In the genomic region with DNA sequence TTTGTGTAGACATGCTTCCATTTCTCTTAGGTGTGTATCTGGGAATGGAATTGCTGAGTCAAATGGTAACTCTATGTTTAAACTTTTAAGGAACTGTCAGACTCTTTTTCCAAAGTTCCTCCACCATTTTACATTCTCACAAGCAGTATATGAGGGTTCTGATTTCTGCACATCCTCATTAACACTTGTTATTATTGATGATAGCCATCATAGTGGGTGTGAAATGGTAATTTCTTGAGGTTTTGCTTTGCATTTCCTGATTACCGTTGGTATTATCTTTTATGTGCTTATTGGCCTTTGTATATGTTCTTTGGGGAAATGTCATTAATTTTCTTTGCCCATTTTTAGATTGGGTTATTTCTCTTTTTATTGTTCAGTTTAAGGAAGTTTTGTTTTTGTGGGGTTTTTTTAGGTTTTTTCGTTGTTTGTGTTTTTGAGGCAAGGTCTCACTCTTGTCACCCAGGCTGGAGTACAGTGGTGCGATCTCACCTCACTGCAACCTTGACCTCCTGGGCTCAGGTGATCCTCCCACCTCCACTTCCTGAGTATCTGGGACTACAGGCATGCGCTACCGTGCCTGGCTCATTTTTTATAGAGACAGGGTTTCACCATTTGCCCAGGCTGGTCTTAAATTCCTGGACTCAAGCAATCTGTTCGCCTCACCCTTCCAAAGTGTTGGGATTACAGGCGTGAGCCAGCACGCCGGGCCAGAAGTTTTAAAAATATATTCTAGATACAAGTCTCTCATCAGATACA, we compare ENCODE assay signal across 23 cellular contexts. TPM values are rescaled to one million over a fixed set of nuclear protein-coding genes. Genes with fewer than 3 reads are reported as not detected.
DNase-seq lines count a peak whose midpoint lies in the region; ATAC-seq, FAIRE-seq and TF ChIP-seq lines count a peak whose summit lies in the region.
"Had no signal": no experiment of that assay in that cellular context is flagged by ENCODE, and none has a peak within 500 bp of the region (broad histone marks: within the 10 kb centered on the region; RNA-seq: fewer than 3 reads in every experiment).

No MANE protein-coding gene starts in this region.

- no peak; the same call in 2 of the 3 replicates for ATAC-seq in GM23338
- no peak for ATAC-seq in K562
- peak; percentile 42 for ATAC-seq in left colon
- no peak for ATAC-seq in HG03196 (IDR thresholded peaks at IDR 0.05; ENCODE audit: unreplicated experiment)
- ATAC-seq: GM12878 had no signal

- POLR2A ChIA-PET in CD4-positive, alpha-beta memory T cell (lab: Charles Lee; ENCODE audit: partially characterized antibody) = no interaction called here
- POLR2A ChIA-PET in K562 (lab: Yijun Ruan, JAX) = interaction anchor here (1.4 kb wide), 1 partner anchor 12 kb away, joined by 3 read pairs; no protein-coding TSS in a partner anchor

- FAIRE-seq in K562 (lab: Jason Lieb, UNC) = no peak
- FAIRE-seq: frontal cortex, GM12878 had no signal

- peaks cover 8% of the 10 kb centered on the region for H3K36me3 ChIP-seq in CD4-positive, alpha-beta memory T cell (ENCODE audit: insufficient read depth, low read length)
- H3K36me3 ChIP-seq in GM23338 (ENCODE audit: insufficient read depth) (peaks cover 4% of the 10 kb centered on the region), K562 (ENCODE audit: control insufficient read depth, insufficient read depth, low read length) (peaks cover 31% of the 10 kb centered on the region; the same call in 2 of the 3 replicates)

- peaks cover 38 to 58% (median 46%) of the 10 kb centered on the region in 4 donors for H3K4me1 Mint-ChIP-seq in CD4-positive, alpha-beta memory T cell
- H3K4me1 Mint-ChIP-seq in GM23338 = peaks cover 13% of the 10 kb centered on the region; the same call in 2 of the 3 replicates
- H3K4me1 Mint-ChIP-seq: brain had no signal

- H3K79me2 ChIP-seq in GM23338 (replicated peaks; ENCODE audit: insufficient read depth) (peaks cover 75% of the 10 kb centered on the region), K562 (ENCODE audit: control insufficient read depth, insufficient read depth, low read length) (peaks cover 6% of the 10 kb centered on the region; the same call in 2 of the 3 replicates)

- peaks cover 39% of the 10 kb centered on the region for H3K4me1 ChIP-seq in CD4-positive, alpha-beta memory T cell (ENCODE audit: insufficient read depth, low read length)
- peaks cover 10% of the 10 kb centered on the region; the same call in 1 of the 2 replicates for H3K4me1 ChIP-seq in GM23338 (ENCODE audit: insufficient read depth)
- peaks cover 0 to 4% of the 10 kb centered on the region in 2 experiments; a peak in 2 of 5 replicates for H3K4me1 ChIP-seq in K562 (replicated peaks in 1 of 2; ENCODE audit: control insufficient read depth in 2 of 2, insufficient read depth in 2 of 2, low read length in 2 of 2)
- H3K4me1 ChIP-seq: BE2C had no signal

- H3K36me3 Mint-ChIP-seq in CD4-positive, alpha-beta memory T cell = peaks cover 50 to 61% of the 10 kb centered on the region in 2 donors
- H3K36me3 Mint-ChIP-seq in GM23338 (ENCODE audit: low read depth) = peaks cover 75% of the 10 kb centered on the region

- peaks cover 0 to 2% (median 0%) of the 10 kb centered on the region in 8 donors for H3K9me3 Mint-ChIP-seq in CD4-positive, alpha-beta memory T cell
- no peaks in the 10 kb centered on the region for H3K9me3 Mint-ChIP-seq in GM23338
- H3K9me3 Mint-ChIP-seq: T-helper 1 cell treated with Interleukin-12 subunit alpha and Interleukin-12 subunit beta and Interleukin-4 antibody, amounts not matched to agents 30 μg/mL and 1 μg/mL, for 36 hours; WTC11 had no signal

- H3K9ac ChIP-seq in K562 (ENCODE audit: insufficient read depth in 1 of 2, low read depth in 2 of 2, low read length in 2 of 2) = no peak overlapping the region
- H3K9ac ChIP-seq: KMS-11 had no signal

- peaks cover 13% of the 10 kb centered on the region for H4K20me1 ChIP-seq in GM23338 (replicated peaks; ENCODE audit: insufficient read depth)
- H4K20me1 ChIP-seq in K562 (replicated peaks; ENCODE audit: control insufficient read depth, insufficient read depth, low read length) = no peaks in the 10 kb centered on the region

- in situ Hi-C loops in K562 (cut with MboI) = no loop called here

- H3K27me3 Mint-ChIP-seq in CD4-positive, alpha-beta memory T cell = no peaks in the 10 kb centered on the region
- peaks cover 2% of the 10 kb centered on the region for H3K27me3 Mint-ChIP-seq in GM23338 (ENCODE audit: insufficient read depth, low read depth, poor library complexity)
- H3K27me3 Mint-ChIP-seq: brain had no signal

- peak overlapping the region; percentile 50 to 94 (median 85) for H3K27ac Mint-ChIP-seq in CD4-positive, alpha-beta memory T cell
- H3K27ac Mint-ChIP-seq in GM23338 = peak overlapping the region; percentile 26; the same call in 1 of the 2 replicates
- H3K27ac Mint-ChIP-seq: T-helper 1 cell treated with Interleukin-12 subunit alpha and Interleukin-12 subunit beta and Interleukin-4 antibody, amounts not matched to agents 30 μg/mL and 1 μg/mL, for 36 hours had no signal

- no peaks in the 10 kb centered on the region for H3K9me1 ChIP-seq in K562 (ENCODE audit: control insufficient read depth, insufficient read depth, low read length)

- intact Hi-C loops in CD4-positive, alpha-beta memory T cell (cut with micrococcal nuclease) = no loop called here
- intact Hi-C loops in K562 (cut with micrococcal nuclease) (no loop called here), left colon (cut with DNase I, micrococcal nuclease) (no loop called here)

- H3K4me3 ChIP-seq in CD4-positive, alpha-beta memory T cell (ENCODE audit: low read length in 2 of 2) = no peak overlapping the region
- no peak overlapping the region for H3K4me3 ChIP-seq in GM23338
- H3K4me3 ChIP-seq in K562 = no peak overlapping the region
- H3K4me3 ChIP-seq: GM12878, skin epidermis had no signal

- no peaks in the 10 kb centered on the region for H3K9me3 ChIP-seq in CD4-positive, alpha-beta memory T cell (ENCODE audit: control insufficient read depth in 1 of 2, low read length in 2 of 2)
- H3K9me3 ChIP-seq in K562 (replicated peaks; ENCODE audit: control insufficient read depth, insufficient read depth, low read depth, low read length) = no peaks in the 10 kb centered on the region
- H3K9me3 ChIP-seq: BE2C had no signal

- no peak for TF ChIP-seq RAD21 in K562 (CRISPR knock-in tag; conservative IDR thresholded peaks at IDR 0.05 in 1 of 2, IDR thresholded peaks at IDR 0.05 in 1 of 2)

- no peak for DNase-seq in CD4-positive, alpha-beta memory T cell
- DNase-seq in GM23338 (ENCODE audit: low spot score) (no peak), K562 (ENCODE audit: extremely low read depth in 1 of 4, low spot score in 3 of 4) (no peak), left colon (no peak), NCI-H2029 treated with DMSO at 0.1 percent for 48 hours (lab: John Stamatoyannopoulos, UW) (no peak), NCI-H2171 treated with DMSO at 0.1 percent for 48 hours (lab: John Stamatoyannopoulos, UW) (no peak)
- DNase-seq: activated gamma-delta T cell, BE2C, cortex of kidney, GDM1, HCEC 1CT, NCI-H1092, NCI-H2081 treated with DMSO at 0.1 percent for 48 hours, NCI-H526 had no signal

- H3K9me2 ChIP-seq in GM23338 (ENCODE audit: insufficient read depth) = no peaks in the 10 kb centered on the region

- CTCF ChIA-PET in CD4-positive, alpha-beta memory T cell (lab: Charles Lee; ENCODE audit: partially characterized antibody) = interaction anchor here (1.4 kb wide), 1 partner anchor 20 kb away, joined by 3 read pairs; no protein-coding TSS in a partner anchor
- CTCF ChIA-PET in K562 (lab: Yijun Ruan, JAX; ENCODE audit: low intra/inter-chr PET ratio) = no interaction called here

- no peak overlapping the region for H3K27ac ChIP-seq in CD4-positive, alpha-beta memory T cell (ENCODE audit: low read depth, low read length)
- no peak overlapping the region for H3K27ac ChIP-seq in GM23338 (ENCODE audit: low read depth)
- no peak overlapping the region for H3K27ac ChIP-seq in K562 (ENCODE audit: extremely low read depth, low read depth, low read length)
- H3K27ac ChIP-seq: epithelial cell of prostate, KMS-11 had no signal

- H2AFZ ChIP-seq in GM23338 (no peak overlapping the region), K562 (ENCODE audit: low read depth, low read length) (no peak overlapping the region)

- no TSS peak for BruUV-seq in K562 (replicated peaks; lab: Mats Ljungman, UMichigan)

- no peak for TF ChIP-seq EP300 in K562 (IDR thresholded peaks at IDR 0.05; ENCODE audit: low read length)

- H3F3A ChIP-seq in GM23338 (replicated peaks; ENCODE audit: low read depth) = no peaks in the 10 kb centered on the region

- no peak overlapping the region for H3K4me2 ChIP-seq in GM23338
- H3K4me2 ChIP-seq in K562 (ENCODE audit: insufficient read depth, low read length) = no peak overlapping the region
- H3K4me2 ChIP-seq: KMS-11 had no signal

- H3K4me3 Mint-ChIP-seq in CD4-positive, alpha-beta memory T cell = peak overlapping the region in 7 of 8 donors; percentile 2 to 79 (median 42)
- H3K4me3 Mint-ChIP-seq in GM23338 = no peak overlapping the region
- H3K4me3 Mint-ChIP-seq: brain; T-helper 1 cell treated with Interleukin-12 subunit alpha and Interleukin-12 subunit beta and Interleukin-4 antibody, amounts not matched to agents 30 μg/mL and 1 μg/mL, for 36 hours; WTC11 had no signal

- H3K27me3 ChIP-seq in CD4-positive, alpha-beta memory T cell (ENCODE audit: insufficient read depth, low read length) = no peaks in the 10 kb centered on the region
- no peaks in the 10 kb centered on the region for H3K27me3 ChIP-seq in GM23338 (ENCODE audit: insufficient read depth)
- no peaks in the 10 kb centered on the region for H3K27me3 ChIP-seq in K562 (ENCODE audit: control insufficient read depth in 2 of 2, insufficient read depth in 2 of 2, low read length in 2 of 2)
- H3K27me3 ChIP-seq: BE2C had no signal

- WGBS in K562 (ENCODE audit: insufficient coverage, low coverage, missing lambda C conversion rate) = 58% methylated on average over 9 of the region's 9 CpGs

- no peak for TF ChIP-seq CTCF in GM23338 (conservative IDR thresholded peaks at IDR 0.05; ENCODE audit: low read depth in 2 of 2)
- no peak for TF ChIP-seq CTCF in K562 (IDR thresholded peaks at IDR 0.05 in 2 of 3, conservative IDR thresholded peaks at IDR 0.05 in 1 of 3; ENCODE audit: insufficient read depth in 2 of 3, low read depth in 1 of 3, low read length in 3 of 3)

- no peak for TF ChIP-seq POLR2A in K562 (conservative IDR thresholded peaks at IDR 0.05)

RNA-seq across cellular contexts. Expression of gene NAA16, which starts 34.3 kb away (rescaled TPM):
- total RNA-seq in CD4-positive, alpha-beta memory T cell = 10 to 100 TPM; 62.3 to 62.5 TPM
- 10 to 100 TPM in 1 of 2 donors, 1 to 10 TPM in 1; 8.6 to 17.1 TPM for polyA plus RNA-seq in CD4-positive, alpha-beta memory T cell
- 30.9 and 42.3 TPM in 2 replicates for total RNA-seq in GM23338 (2014; rRNA removed; shearing (Covaris generic))
- polyA plus RNA-seq in GM23338 (2016; fragmentation: Nextera tagmentation; extraction: Ambion mirVana) (43.7 and 51.7 TPM in 2 replicates), K562 (2011; rRNA removed) (12.0 and 12.8 TPM in 2 replicates), K562 (2014; fragmentation: Illumina TruSeq; extraction: Trizol) (11.4 and 18.2 TPM in 2 replicates), K562 (2014; fragmentation: Nextera tagmentation; extraction: Ambion mirVana) (1 to 10 TPM; 3.7 to 3.9 TPM), K562 (2014; rRNA removed) (9.4 and 11.2 TPM in 2 replicates)
- total RNA-seq in K562 (2011; cell fraction: chromatin; rRNA removed; ENCODE audit: low replicate concordance) = 22.6 and 69.7 TPM in 2 replicates
- 8.0 and 12.6 TPM in 2 replicates for total RNA-seq in K562 (2011; cell fraction: nucleolus; rRNA removed)
- 20.5 and 22.8 TPM in 2 replicates for total RNA-seq in K562 (2011; cell fraction: nucleoplasm; rRNA removed)
- total RNA-seq in K562 (2014; rRNA removed) (5.7 and 6.2 TPM in 2 replicates), K562 (2014; rRNA removed; fragmentation: Illumina TruSeq; extraction: Trizol) (12.8 and 15.7 TPM in 2 replicates), K562 (2015; rRNA removed; fragmentation: Illumina TruSeq; extraction: Trizol) (11.9 and 12.0 TPM in 2 replicates), K562 (2021) (11.3 and 13.6 TPM in 2 replicates), left colon (10 to 100 TPM; 11.1 to 12.6 TPM)
- polyA plus RNA-seq in K562 (2011; cell fraction: cytosol; rRNA removed) = 1.7 and 5.0 TPM in 2 replicates
- 15.9 and 16.4 TPM in 2 replicates for polyA plus RNA-seq in K562 (2011; cell fraction: nucleus; rRNA removed)
- polyA plus RNA-seq in K562 (2012) = 5.9 and 6.6 TPM in 2 replicates
- 14.1 and 20.2 TPM in 2 replicates for polyA minus RNA-seq in K562 (2011; rRNA and poly(A)+ RNA removed)
- 9.9 and 11.7 TPM in 2 replicates for polyA minus RNA-seq in K562 (2011; cell fraction: cytosol; rRNA and poly(A)+ RNA removed)
- polyA minus RNA-seq in K562 (2011; cell fraction: nucleus; rRNA and poly(A)+ RNA removed) = 16.7 and 21.1 TPM in 2 replicates
